ENCODE assay signal across 18 cellular contexts in genomic region chr20:46158476-46158987, GRCh38.
"Had no signal": no experiment of that assay in that cellular context is flagged by ENCODE, and none has a peak within 500 bp of the region (broad histone marks: within the 10 kb centered on the region; RNA-seq: fewer than 3 reads in every experiment).

No MANE protein-coding gene starts in this region.

- H3K9me3 ChIP-seq: neutrophil, tibial artery, upper lobe of left lung, uterus had no signal

- H3K4me1 ChIP-seq: foreskin keratinocyte, tibial artery, upper lobe of left lung, uterus had no signal

- ATAC-seq: foreskin keratinocyte; naive thymus-derived CD4-positive, alpha-beta T cell; right cardiac atrium; stimulated activated memory B cell treated with anti-CD40 and anti-IgM and Interleukin-4, amounts not matched to agents 10 μg/mL and 1 μg/mL and 100 μg/mL, for 72 hours had no signal

- H3K4me3 ChIP-seq: coronary artery, hepatocyte, tibial artery, upper lobe of left lung, uterus had no signal

- DNase-seq: effector CD4-positive, alpha-beta T cell; endodermal cell; erythroblast; foreskin keratinocyte; head of caudate nucleus; mammary epithelial cell; naive thymus-derived CD4-positive, alpha-beta T cell; nephron progenitor cell; right cardiac atrium; small intestine; stimulated activated CD4-positive, alpha-beta T cell treated with anti-CD3 and anti-CD28 coated beads, Interleukin-2, amount 100 ng/mL, for 48 hours; tibial artery; upper lobe of left lung; uterus had no signal

- H2AFZ ChIP-seq: hepatocyte had no signal

- H3K4me2 ChIP-seq: hepatocyte had no signal

- H3K79me2 ChIP-seq: hepatocyte had no signal

- H3K27ac ChIP-seq: coronary artery, foreskin keratinocyte, hepatocyte, neutrophil, tibial artery, upper lobe of left lung, uterus had no signal

- H3K36me3 ChIP-seq: neutrophil, tibial artery, upper lobe of left lung, uterus had no signal
